In the genomic region with DNA sequence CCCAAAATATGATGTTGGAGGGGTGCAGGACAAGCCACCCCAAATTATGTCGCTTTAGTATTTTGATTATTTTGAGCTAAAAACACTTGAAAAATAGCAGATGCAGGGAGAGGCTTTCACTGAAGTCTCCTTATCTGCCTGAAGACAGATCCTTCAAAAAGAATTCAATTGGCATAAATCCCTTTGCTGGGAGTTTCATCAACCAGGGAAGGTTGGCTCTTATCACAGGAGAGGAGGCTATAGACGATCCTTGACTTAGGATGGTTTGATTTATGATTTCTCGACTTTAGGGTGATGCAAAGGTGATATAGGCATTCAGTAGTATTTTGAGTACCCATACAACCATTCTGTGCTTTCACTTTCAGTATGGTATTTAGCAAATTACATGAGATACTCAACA, we compare ENCODE assay signal across 17 cellular contexts.
"Had no signal": no experiment of that assay in that cellular context is flagged by ENCODE, and none has a peak within 500 bp of the region (broad histone marks: within the 10 kb centered on the region; RNA-seq: fewer than 3 reads in every experiment).

No MANE protein-coding gene starts in this region.

- H3K9me3 ChIP-seq: SJCRH30 had no signal

- H3K4me2 ChIP-seq: KMS-11 had no signal

- H3K4me3 ChIP-seq: K562, SJCRH30 had no signal

- FAIRE-seq: HTR-8/SVneo, K562 had no signal

- DNase-seq: Kasumi-1; MV-4-11; NCI-H1048; NCI-H1417; NCI-H1436 treated with DMSO at 0.1 percent for 48 hours; NCI-H187 treated with DMSO at 0.1 percent for 48 hours; NCI-H510A; NCI-H524 treated with DMSO at 0.1 percent for 48 hours; NCI-H774; NK-92 treated with Interleukin-12 subunit alpha and Interleukin-12 subunit beta, amount 100 ng/mL, for 24 hours had no signal

- ATAC-seq: K562, Panc1, PC-3 had no signal

- H3K27ac ChIP-seq: HL-60, KMS-11, SJCRH30 had no signal

- H3K27me3 ChIP-seq: SJCRH30 had no signal

- H3K9ac ChIP-seq: KMS-11 had no signal

- H3K36me3 ChIP-seq: SJCRH30 had no signal
